Comparison of ENCODE assay signal across 8 cellular contexts in genomic region chr2:187580462-187581124, GRCh38. TPM values are rescaled to one million over a fixed set of nuclear protein-coding genes. Genes with fewer than 3 reads are reported as not detected.
DNase-seq lines count a peak whose midpoint lies in the region; ATAC-seq and TF ChIP-seq lines count a peak whose summit lies in the region.

No MANE protein-coding gene starts in this region.

- peak; percentile 41 to 48 (median 42) for TF ChIP-seq CTCF in nephron (IDR thresholded peaks at IDR 0.05; ENCODE audit: unreplicated experiment in 3 of 3)

- peak overlapping the region in 2 of 3 experiments; percentile 23 to 32 for H3K27ac Mint-ChIP-seq in nephron
- no peak overlapping the region for H3K27ac Mint-ChIP-seq in activated CD4-positive, alpha-beta T cell treated with anti-CD3 and anti-CD28 coated beads for 36 hours

- no peaks in the 10 kb centered on the region for H3K27me3 ChIP-seq in duodenal mucosa (ENCODE audit: control insufficient read depth in 1 of 2, insufficient read depth in 2 of 2, low read length in 2 of 2)

- H3K4me3 Mint-ChIP-seq in nephron = peak overlapping the region in 2 of 3 experiments; percentile 21 to 51
- no peak overlapping the region for H3K4me3 Mint-ChIP-seq in activated CD4-positive, alpha-beta T cell treated with anti-CD3 and anti-CD28 coated beads for 36 hours

- H3K9ac ChIP-seq in duodenal mucosa (ENCODE audit: low read depth in 1 of 2, low read length in 2 of 2) = peak overlapping the region in 1 of 2 donors; percentile 39

- H3K4me1 Mint-ChIP-seq in nephron = peaks cover 10% of the 10 kb centered on the region
- H3K4me1 Mint-ChIP-seq in activated CD4-positive, alpha-beta T cell treated with anti-CD3 and anti-CD28 coated beads for 36 hours = peaks cover 9% of the 10 kb centered on the region

- POLR2A ChIA-PET in activated CD4-positive, alpha-beta T cell treated with anti-CD3 and anti-CD28 coated beads for 36 hours (lab: Charles Lee) = no interaction called here

- intact Hi-C loops in activated CD4-positive, alpha-beta T cell treated with anti-CD3 and anti-CD28 coated beads for 36 hours (cut with DNase I, micrococcal nuclease) = loop anchor here (1.0 to 10.0 kb wide), 8 partner anchors 80 to 1864 kb away; partner anchors contain the start of gene WDR75 (in 1 of the 2)

- H3K27ac ChIP-seq in duodenal mucosa (ENCODE audit: low read depth, low read length) = no peak overlapping the region

- DNase-seq in DMS53 treated with DMSO at 0.1 percent for 48 hours (lab: John Stamatoyannopoulos, UW; ENCODE audit: unreplicated experiment) (peak; percentile 87), NCI-H748 treated with DMSO at 0.1 percent for 48 hours (lab: John Stamatoyannopoulos, UW) (peak; percentile 50), NCI-H1048 (lab: John Stamatoyannopoulos, UW) (no peak), C1 segment of cervical spinal cord (lab: John Stamatoyannopoulos, UW) (no peak)
- DNase-seq in activated CD4-positive, alpha-beta T cell treated with anti-CD3 and anti-CD28 coated beads for 36 hours = no peak

- peak; percentile 53 for ATAC-seq in HG02885 (IDR thresholded peaks at IDR 0.05; ENCODE audit: poor library complexity, unreplicated experiment)
- ATAC-seq in activated CD4-positive, alpha-beta T cell treated with anti-CD3 and anti-CD28 coated beads for 36 hours = no peak

- H3K27me3 Mint-ChIP-seq in nephron (ENCODE audit: low read depth) = no peaks in the 10 kb centered on the region
- H3K27me3 Mint-ChIP-seq in activated CD4-positive, alpha-beta T cell treated with anti-CD3 and anti-CD28 coated beads for 36 hours = peaks cover 3% of the 10 kb centered on the region

- peak overlapping the region; percentile 30 to 55 for H3K4me3 ChIP-seq in duodenal mucosa (ENCODE audit: low read depth in 1 of 2, low read length in 2 of 2)

- no peaks in the 10 kb centered on the region for H3K36me3 ChIP-seq in duodenal mucosa (ENCODE audit: control insufficient read depth in 1 of 2, insufficient read depth in 2 of 2, low read length in 2 of 2)

- no peaks in the 10 kb centered on the region for H3K9me3 ChIP-seq in duodenal mucosa (ENCODE audit: control insufficient read depth in 1 of 2, low read length in 2 of 2)

- CTCF ChIA-PET in activated CD4-positive, alpha-beta T cell treated with anti-CD3 and anti-CD28 coated beads for 36 hours (lab: Charles Lee) = interaction anchor here (0.6 to 5.8 kb wide), 15 partner anchors 10 to 959 kb away, joined by 3 to 55 read pairs (median 3); no protein-coding TSS in a partner anchor

- no peaks in the 10 kb centered on the region for H3K36me3 Mint-ChIP-seq in nephron (ENCODE audit: low read depth)
- H3K36me3 Mint-ChIP-seq in activated CD4-positive, alpha-beta T cell treated with anti-CD3 and anti-CD28 coated beads for 36 hours (ENCODE audit: low read depth) = no peaks in the 10 kb centered on the region

- peaks cover 11 to 16% of the 10 kb centered on the region in 2 donors for H3K4me1 ChIP-seq in duodenal mucosa (ENCODE audit: control insufficient read depth in 1 of 2, insufficient read depth in 2 of 2, low read length in 2 of 2)

- no peaks in the 10 kb centered on the region for H3K9me3 Mint-ChIP-seq in nephron
- H3K9me3 Mint-ChIP-seq in activated CD4-positive, alpha-beta T cell treated with anti-CD3 and anti-CD28 coated beads for 36 hours (ENCODE audit: low read depth) = no peaks in the 10 kb centered on the region

RNA-seq across cellular contexts. Expression of gene TFPI, which starts 26.4 kb away (rescaled TPM):
- under 1 TPM in 1 of 2 experiments, not detected in 1; 0.21 TPM for total RNA-seq in activated CD4-positive, alpha-beta T cell treated with anti-CD3 and anti-CD28 coated beads for 36 hours

Comparison
In these comparisons a context has a peak if more than half of its experiments do, and no peak if none do; other contexts are left out.
1. DNase-seq: peak in DMS53 treated with DMSO at 0.1 percent for 48 hours (single experiment) and NCI-H748 treated with DMSO at 0.1 percent for 48 hours (single experiment); none in NCI-H1048 (single experiment), C1 segment of cervical spinal cord (0 of 14) and activated CD4-positive, alpha-beta T cell treated with anti-CD3 and anti-CD28 coated beads for 36 hours (single experiment).